39 cellular contexts compared by ENCODE assay signal in the genomic region with DNA sequence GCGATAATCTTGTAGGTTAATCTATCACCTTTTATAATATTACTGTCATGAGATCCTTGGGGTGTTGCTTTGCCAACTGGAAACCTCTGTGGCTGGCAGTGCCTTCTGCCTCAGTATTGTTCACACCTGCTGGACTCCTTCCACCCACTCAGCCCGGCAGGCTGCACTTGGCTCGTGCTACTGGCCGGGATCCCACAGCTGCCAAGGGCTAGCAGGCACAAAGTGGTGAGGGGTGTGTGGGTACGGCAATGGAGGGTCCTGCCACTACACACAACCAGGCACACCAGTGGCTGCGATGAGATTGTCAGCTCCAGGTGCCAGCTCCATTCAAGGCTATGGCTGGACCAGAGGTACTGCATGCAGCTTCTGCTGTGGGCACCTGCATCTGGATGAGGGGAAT.
"Had no signal": no experiment of that assay in that cellular context is flagged by ENCODE, and none has a peak within 500 bp of the region (broad histone marks: within the 10 kb centered on the region; RNA-seq: fewer than 3 reads in every experiment).

No MANE protein-coding gene starts in this region.

- H3K9me3 Mint-ChIP-seq: activated B cell treated with CpG ODN at 0.5 μM for 24 hours; activated CD4-positive, alpha-beta T cell treated with anti-CD3 and anti-CD28 coated beads, Interleukin-2, amount 10 ng/mL, durations not matched to agents 24 days and 14 days; activated T-helper 1 cell treated with anti-CD3 and anti-CD28 coated beads, Interleukin-12 subunit alpha, Interleukin-12 subunit beta, Interleukin-2, Interleukin-4 antibody, amounts not matched to agents 30 ng/mL and 10 ng/mL and 1 ng/mL, durations not matched to agents 14 hours and 24 hours and 36 hours; activated T-helper 2 cell treated with anti-CD3 and anti-CD28 coated beads, Interferon-gamma antibody, Interleukin-2, Interleukin-4, amounts not matched to agents 10 μg/mL and 5 μg/mL and 100 μg/mL, durations not matched to agents 14 hours and 24 hours and 36 hours; dendritic cell treated with granulocyte-macrophage colony-stimulating factor and Interleukin-4, amounts not matched to agents 40 ng/mL and 50 ng/mL, for 4 days; endodermal cell; T-helper 2 cell treated with Interferon-gamma antibody and Interleukin-4, amounts not matched to agents 5 μg/mL and 100 μg/mL, for 36 hours had no signal

- H3K4me3 ChIP-seq: adrenal gland, breast epithelium, cardiac muscle cell, coronary artery, dorsolateral prefrontal cortex, gastrocnemius medialis, heart left ventricle had no signal

- H3K4me1 Mint-ChIP-seq: activated B cell treated with CpG ODN at 0.5 μM for 24 hours; activated CD4-positive, alpha-beta T cell treated with anti-CD3 and anti-CD28 coated beads for 36 hours; activated CD4-positive, alpha-beta T cell treated with anti-CD3 and anti-CD28 coated beads, Interleukin-2, amount 10 ng/mL, durations not matched to agents 24 days and 14 days; activated CD8-positive, alpha-beta memory T cell treated with anti-CD3 and anti-CD28 coated beads, Interleukin-2, amount 10 ng/mL, durations not matched to agents 7 days and 5 days; activated naive CD4-positive, alpha-beta T cell treated with anti-CD3 and anti-CD28 coated beads, Interleukin-2, amount 50 U/mL, for 24 hours; activated naive CD8-positive, alpha-beta T cell treated with anti-CD3 and anti-CD28 coated beads for 36 hours; activated naive CD8-positive, alpha-beta T cell treated with anti-CD3 and anti-CD28 coated beads, Interleukin-2, amount 50 U/mL, for 24 hours; brain; endodermal cell; T-helper 17 cell had no signal

- H3K36me3 ChIP-seq: adrenal gland, breast epithelium, cardiac muscle cell, gastrocnemius medialis, heart left ventricle, WERI-Rb-1 had no signal

- H3K27me3 ChIP-seq: adrenal gland, breast epithelium, cardiac muscle cell, dorsolateral prefrontal cortex, gastrocnemius medialis, heart left ventricle had no signal

- H3K27ac Mint-ChIP-seq: activated B cell treated with CpG ODN at 0.5 μM for 24 hours; activated CD4-positive, alpha-beta memory T cell treated with anti-CD3 and anti-CD28 coated beads for 36 hours; activated CD4-positive, alpha-beta T cell treated with anti-CD3 and anti-CD28 coated beads for 36 hours; activated CD4-positive, alpha-beta T cell treated with anti-CD3 and anti-CD28 coated beads, Interleukin-2, amount 10 ng/mL, durations not matched to agents 24 days and 14 days; activated CD8-positive, alpha-beta memory T cell treated with anti-CD3 and anti-CD28 coated beads, Interleukin-2, amount 10 ng/mL, durations not matched to agents 7 days and 5 days; activated CD8-positive, alpha-beta T cell treated with anti-CD3 and anti-CD28 coated beads, Interleukin-2, amount 10 ng/mL, durations not matched to agents 7 days and 5 days; activated naive CD4-positive, alpha-beta T cell treated with anti-CD3 and anti-CD28 coated beads for 36 hours; activated naive CD4-positive, alpha-beta T cell treated with anti-CD3 and anti-CD28 coated beads, Interleukin-2, amount 50 U/mL, for 24 hours; activated naive CD8-positive, alpha-beta T cell treated with anti-CD3 and anti-CD28 coated beads for 36 hours; activated naive CD8-positive, alpha-beta T cell treated with anti-CD3 and anti-CD28 coated beads, Interleukin-2, amount 50 U/mL, for 24 hours; activated T-helper 1 cell treated with anti-CD3 and anti-CD28 coated beads, Interleukin-12 subunit alpha, Interleukin-12 subunit beta, Interleukin-2, Interleukin-4 antibody, amounts not matched to agents 30 ng/mL and 10 ng/mL and 1 ng/mL, durations not matched to agents 14 hours and 24 hours and 36 hours; activated T-helper 2 cell treated with anti-CD3 and anti-CD28 coated beads, Interferon-gamma antibody, Interleukin-2, Interleukin-4, amounts not matched to agents 10 μg/mL and 5 μg/mL and 100 μg/mL, durations not matched to agents 14 hours and 24 hours and 36 hours; brain; dendritic cell treated with granulocyte-macrophage colony-stimulating factor and Interleukin-4, amounts not matched to agents 40 ng/mL and 50 ng/mL, for 4 days; endodermal cell; T-helper 17 cell; T-helper 2 cell treated with Interferon-gamma antibody and Interleukin-4, amounts not matched to agents 5 μg/mL and 100 μg/mL, for 36 hours had no signal

- ATAC-seq: activated CD4-positive, alpha-beta T cell treated with anti-CD3 and anti-CD28 coated beads for 36 hours; activated CD4-positive, CD25-positive, alpha-beta regulatory T cell treated with anti-CD3 and anti-CD28 coated beads, Interleukin-2, amount 50 U/mL, for 24 hours; activated CD8-positive, alpha-beta memory T cell treated with anti-CD3 and anti-CD28 coated beads, Interleukin-2, amount 10 ng/mL, durations not matched to agents 7 days and 5 days; activated CD8-positive, alpha-beta T cell treated with anti-CD3 and anti-CD28 coated beads, Interleukin-2, amount 10 ng/mL, durations not matched to agents 7 days and 5 days; activated naive CD8-positive, alpha-beta T cell treated with anti-CD3 and anti-CD28 coated beads, Interleukin-2, amount 50 U/mL, for 24 hours; esophagus mucosa; gastrocnemius medialis; heart left ventricle; T-helper 17 cell had no signal

- H3K4me1 ChIP-seq: adrenal gland, breast epithelium, gastrocnemius medialis, heart left ventricle had no signal

- H3K27ac ChIP-seq: adrenal gland, breast epithelium, cardiac muscle cell, coronary artery, dorsolateral prefrontal cortex, gastrocnemius medialis, heart left ventricle, WERI-Rb-1 had no signal

- H3K9me3 ChIP-seq: adrenal gland, breast epithelium, gastrocnemius medialis had no signal

- H3K27me3 Mint-ChIP-seq: activated B cell treated with CpG ODN at 0.5 μM for 24 hours; activated CD4-positive, alpha-beta memory T cell treated with anti-CD3 and anti-CD28 coated beads for 36 hours; activated CD4-positive, alpha-beta T cell treated with anti-CD3 and anti-CD28 coated beads for 36 hours; activated CD4-positive, alpha-beta T cell treated with anti-CD3 and anti-CD28 coated beads, Interleukin-2, amount 10 ng/mL, durations not matched to agents 24 days and 14 days; activated CD8-positive, alpha-beta memory T cell treated with anti-CD3 and anti-CD28 coated beads, Interleukin-2, amount 10 ng/mL, durations not matched to agents 7 days and 5 days; activated naive CD4-positive, alpha-beta T cell treated with anti-CD3 and anti-CD28 coated beads, Interleukin-2, amount 50 U/mL, for 24 hours; activated naive CD8-positive, alpha-beta T cell treated with anti-CD3 and anti-CD28 coated beads for 36 hours; activated naive CD8-positive, alpha-beta T cell treated with anti-CD3 and anti-CD28 coated beads, Interleukin-2, amount 50 U/mL, for 24 hours; dendritic cell treated with granulocyte-macrophage colony-stimulating factor and Interleukin-4, amounts not matched to agents 40 ng/mL and 50 ng/mL, for 4 days; T-helper 17 cell had no signal

- DNase-seq: activated B cell treated with CpG ODN at 0.5 μM for 24 hours; activated CD4-positive, alpha-beta memory T cell treated with anti-CD3 and anti-CD28 coated beads for 36 hours; activated CD4-positive, alpha-beta T cell treated with anti-CD3 and anti-CD28 coated beads for 36 hours; activated CD4-positive, alpha-beta T cell treated with anti-CD3 and anti-CD28 coated beads, Interleukin-2, amount 10 ng/mL, durations not matched to agents 24 days and 14 days; activated CD8-positive, alpha-beta memory T cell treated with anti-CD3 and anti-CD28 coated beads, Interleukin-2, amount 10 ng/mL, durations not matched to agents 7 days and 5 days; activated CD8-positive, alpha-beta memory T cell treated with anti-CD3 and anti-CD28 coated beads, Interleukin-2, amount 50 U/mL, for 4 hours; activated CD8-positive, alpha-beta T cell treated with anti-CD3 and anti-CD28 coated beads, Interleukin-2, amount 10 ng/mL, durations not matched to agents 7 days and 5 days; activated effector memory CD4-positive, alpha-beta T cell treated with anti-CD3 and anti-CD28 coated beads, Interleukin-2, amount 50 U/mL, for 16 hours; activated naive CD4-positive, alpha-beta T cell treated with anti-CD3 and anti-CD28 coated beads for 36 hours; activated naive CD8-positive, alpha-beta T cell treated with anti-CD3 and anti-CD28 coated beads for 36 hours; activated naive CD8-positive, alpha-beta T cell treated with anti-CD3 and anti-CD28 coated beads, Interleukin-2, amount 50 U/mL, for 24 hours; activated T-cell treated with anti-CD3 and anti-CD28 coated beads, Interleukin-2, amount 50 U/mL, for 1 hour; activated T-cell treated with anti-CD3 and anti-CD28 coated beads, Interleukin-2, amount 50 U/mL, for 48 hours; adrenal gland; amygdala; aorta; central memory CD4-positive, alpha-beta T cell; dorsolateral prefrontal cortex; effector memory CD4-positive, alpha-beta T cell; endodermal cell; foreskin fibroblast; gastrocnemius medialis; glutamatergic neuron; T-helper 1 cell; T-helper 17 cell; T1000; WERI-Rb-1 had no signal

- H3K36me3 Mint-ChIP-seq: activated CD4-positive, alpha-beta memory T cell treated with anti-CD3 and anti-CD28 coated beads for 36 hours; activated CD8-positive, alpha-beta memory T cell treated with anti-CD3 and anti-CD28 coated beads, Interleukin-2, amount 10 ng/mL, durations not matched to agents 7 days and 5 days; activated naive CD4-positive, alpha-beta T cell treated with anti-CD3 and anti-CD28 coated beads, Interleukin-2, amount 50 U/mL, for 24 hours; activated naive CD8-positive, alpha-beta T cell treated with anti-CD3 and anti-CD28 coated beads for 36 hours; brain had no signal

- H3K4me3 Mint-ChIP-seq: activated B cell treated with CpG ODN at 0.5 μM for 24 hours; activated CD4-positive, alpha-beta memory T cell treated with anti-CD3 and anti-CD28 coated beads for 36 hours; activated CD4-positive, alpha-beta T cell treated with anti-CD3 and anti-CD28 coated beads for 36 hours; activated CD4-positive, alpha-beta T cell treated with anti-CD3 and anti-CD28 coated beads, Interleukin-2, amount 10 ng/mL, durations not matched to agents 24 days and 14 days; activated CD8-positive, alpha-beta memory T cell treated with anti-CD3 and anti-CD28 coated beads, Interleukin-2, amount 10 ng/mL, durations not matched to agents 7 days and 5 days; activated CD8-positive, alpha-beta T cell treated with anti-CD3 and anti-CD28 coated beads, Interleukin-2, amount 10 ng/mL, durations not matched to agents 7 days and 5 days; activated naive CD4-positive, alpha-beta T cell treated with anti-CD3 and anti-CD28 coated beads for 36 hours; activated naive CD4-positive, alpha-beta T cell treated with anti-CD3 and anti-CD28 coated beads, Interleukin-2, amount 50 U/mL, for 24 hours; activated naive CD8-positive, alpha-beta T cell treated with anti-CD3 and anti-CD28 coated beads for 36 hours; activated naive CD8-positive, alpha-beta T cell treated with anti-CD3 and anti-CD28 coated beads, Interleukin-2, amount 50 U/mL, for 24 hours; activated T-helper 1 cell treated with anti-CD3 and anti-CD28 coated beads, Interleukin-12 subunit alpha, Interleukin-12 subunit beta, Interleukin-2, Interleukin-4 antibody, amounts not matched to agents 30 ng/mL and 10 ng/mL and 1 ng/mL, durations not matched to agents 14 hours and 24 hours and 36 hours; brain; dendritic cell treated with granulocyte-macrophage colony-stimulating factor and Interleukin-4, amounts not matched to agents 40 ng/mL and 50 ng/mL, for 4 days; endodermal cell; T-helper 17 cell; T-helper 2 cell treated with Interferon-gamma antibody and Interleukin-4, amounts not matched to agents 5 μg/mL and 100 μg/mL, for 36 hours had no signal
